12 cellular contexts compared by ENCODE assay signal in the genomic region with DNA sequence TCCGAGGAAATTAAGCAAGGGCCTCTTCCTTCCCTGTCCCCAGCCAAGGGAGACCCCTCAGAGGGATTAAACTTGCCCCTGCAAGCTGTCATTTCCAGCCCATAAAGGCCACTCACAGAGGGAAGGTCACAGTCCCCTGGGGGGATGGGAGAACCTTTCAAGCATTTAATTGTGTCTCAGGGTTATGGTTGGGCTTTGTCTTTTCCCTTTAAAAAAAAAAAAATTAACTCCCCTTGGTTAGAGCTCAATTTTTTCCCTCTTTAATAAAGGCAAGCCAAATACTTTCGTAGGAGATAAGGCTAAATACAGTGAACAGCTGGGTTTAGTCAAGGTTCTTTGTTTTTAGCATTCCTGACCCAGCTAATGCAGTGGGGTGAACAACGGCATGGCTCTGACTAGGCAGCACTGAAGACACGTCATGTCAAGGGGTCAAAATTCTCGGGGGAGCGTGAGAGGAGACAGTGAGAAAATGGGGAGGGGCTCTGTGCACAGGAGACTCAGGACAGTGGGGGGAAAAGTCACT. TPM values are rescaled to one million over a fixed set of nuclear protein-coding genes. Genes with fewer than 3 reads are reported as not detected.
A peak's percentile ranks its signal among the peaks of the same experiment; 100 is the strongest.
DNase-seq lines count a peak whose midpoint lies in the region; ATAC-seq and TF ChIP-seq lines count a peak whose summit lies in the region.
"Had no signal": no experiment of that assay in that cellular context is flagged by ENCODE, and none has a peak within 500 bp of the region (broad histone marks: within the 10 kb centered on the region; RNA-seq: fewer than 3 reads in every experiment).

No MANE protein-coding gene starts in this region.

- H3K4me3 Mint-ChIP-seq in CD8-positive, alpha-beta T cell = no peak overlapping the region

- POLR2A ChIA-PET in CD8-positive, alpha-beta T cell (lab: Charles Lee) = no interaction called here

- no peak for TF ChIP-seq CTCF in CD8-positive, alpha-beta T cell (IDR thresholded peaks at IDR 0.05)
- TF ChIP-seq CTCF in adrenal gland (IDR thresholded peaks at IDR 0.05) (no peak), psoas muscle (IDR thresholded peaks at IDR 0.05) (no peak)

- H3K27me3 Mint-ChIP-seq in CD8-positive, alpha-beta T cell (ENCODE audit: low read depth) = no peaks in the 10 kb centered on the region

- H3K9me3 Mint-ChIP-seq in CD8-positive, alpha-beta T cell = no peaks in the 10 kb centered on the region

- peaks cover 12% of the 10 kb centered on the region for H3K4me1 Mint-ChIP-seq in CD8-positive, alpha-beta T cell (ENCODE audit: low read depth)

- 23 to 29% (median 27%) methylated on average over 6 of the region's 6 CpGs for WGBS in adrenal gland, 4 donors
- WGBS in psoas muscle, 3 donors = 46 to 63% (median 57%) methylated on average over 6 of the region's 6 CpGs

- peaks cover 16% of the 10 kb centered on the region for H3K36me3 ChIP-seq in CD8-positive, alpha-beta T cell (ENCODE audit: insufficient read depth, low read length)
- peaks cover 0 to 55% of the 10 kb centered on the region in 2 donors for H3K36me3 ChIP-seq in adrenal gland (replicated peaks in 1 of 2)
- H3K36me3 ChIP-seq in psoas muscle (ENCODE audit: insufficient read depth in 1 of 2, low read depth in 1 of 2) = peaks cover 0 to 80% of the 10 kb centered on the region in 2 donors
- H3K36me3 ChIP-seq: neutrophil had no signal

- H3K4me3 ChIP-seq in CD8-positive, alpha-beta T cell (ENCODE audit: low read depth, low read length) = no peak overlapping the region
- H3K4me3 ChIP-seq in adrenal gland (no peak overlapping the region), psoas muscle (no peak overlapping the region)

- TF ChIP-seq POLR2A in adrenal gland (IDR thresholded peaks at IDR 0.05) = peak in 1 of 2 donors; percentile 37

- peak overlapping the region; percentile 27 for H3K27ac Mint-ChIP-seq in CD8-positive, alpha-beta T cell

- no peak overlapping the region for H3K27ac ChIP-seq in CD8-positive, alpha-beta T cell (ENCODE audit: low read depth, low read length)
- peak overlapping the region; percentile 42 to 93 (median 79) for H3K27ac ChIP-seq in adrenal gland
- no peak overlapping the region for H3K27ac ChIP-seq in psoas muscle
- H3K27ac ChIP-seq: neutrophil had no signal

- H3K36me3 Mint-ChIP-seq in CD8-positive, alpha-beta T cell = peaks cover 57% of the 10 kb centered on the region

- intact Hi-C loops in CD8-positive, alpha-beta T cell (cut with DNase I, micrococcal nuclease) = no loop called here
- intact Hi-C loops in adrenal gland (cut with DNase I) (no loop called here), left cardiac atrium (cut with DNase I) (no loop called here), psoas muscle (cut with DNase I) (no loop called here)

- H3K4me1 ChIP-seq in CD8-positive, alpha-beta T cell (ENCODE audit: insufficient read depth, low read length) = no peaks in the 10 kb centered on the region
- H3K4me1 ChIP-seq in adrenal gland (replicated peaks in 1 of 2) (peaks cover 24 to 35% of the 10 kb centered on the region in 2 donors), psoas muscle (peaks cover 11% of the 10 kb centered on the region)

- H3K9me3 ChIP-seq in CD8-positive, alpha-beta T cell (ENCODE audit: low read length) = no peaks in the 10 kb centered on the region
- no peaks in the 10 kb centered on the region for H3K9me3 ChIP-seq in adrenal gland (replicated peaks in 1 of 3)
- H3K9me3 ChIP-seq in psoas muscle = no peaks in the 10 kb centered on the region
- H3K9me3 ChIP-seq: neutrophil had no signal

- CTCF ChIA-PET in CD8-positive, alpha-beta T cell (lab: Charles Lee) = interaction anchor here (1.0 to 1.1 kb wide), 2 partner anchors 8 to 236 kb away, joined by 3 read pairs; no protein-coding TSS in a partner anchor

- H3K27me3 ChIP-seq in CD8-positive, alpha-beta T cell (ENCODE audit: insufficient read depth, low read length) = no peaks in the 10 kb centered on the region
- H3K27me3 ChIP-seq in adrenal gland (no peaks in the 10 kb centered on the region), psoas muscle (ENCODE audit: insufficient read depth in 3 of 3, low read length in 2 of 3) (no peaks in the 10 kb centered on the region)
- H3K27me3 ChIP-seq: neutrophil had no signal

- DNase-seq in CD8-positive, alpha-beta T cell = no peak
- DNase-seq in adrenal gland (peak in 6 of 7 donors; percentile 67 to 85 (median 78)), left cardiac atrium (no peak), psoas muscle (no peak), HK-2 (ENCODE audit: unreplicated experiment) (no peak), NCI-H82 treated with DMSO at 0.1 percent for 48 hours (lab: John Stamatoyannopoulos, UW; ENCODE audit: unreplicated experiment) (no peak)
- DNase-seq: activated CD4-positive, alpha-beta T cell treated with anti-CD3 and anti-CD28 coated beads for 48 hours; effector CD4-positive, alpha-beta T cell; OCI-M1 had no signal

- ATAC-seq in CD8-positive, alpha-beta T cell = no peak
- ATAC-seq in left cardiac atrium (peak; percentile 83), psoas muscle (peak in 3 of 4 donors; percentile 3 to 5 (median 4)), GM18511 (IDR thresholded peaks at IDR 0.05; ENCODE audit: unreplicated experiment) (no peak), HG02759 (IDR thresholded peaks at IDR 0.05; ENCODE audit: unreplicated experiment) (no peak)

RNA-seq across cellular contexts. Expression of a gene that starts 30.4 kb away (rescaled TPM):
- 10 to 100 TPM; 15.8 to 20.9 TPM for total RNA-seq in CD8-positive, alpha-beta T cell
- total RNA-seq in adrenal gland (10 to 100 TPM; 15.8 to 47.3 (median 30.7) TPM), left cardiac atrium (10 to 100 TPM; 16.4 to 28.5 TPM), psoas muscle (10 to 100 TPM in 2 of 4 donors, 1 to 10 TPM in 2; 6.0 to 19.1 (median 10.0) TPM)
- polyA plus RNA-seq in adrenal gland (10 to 100 TPM in 1 of 3 donors, 1 to 10 TPM in 2; 4.4 to 12.7 (median 8.3) TPM), psoas muscle (10 to 100 TPM in 1 of 3 donors, 1 to 10 TPM in 1, under 1 TPM in 1; 0.72 to 10.8 (median 8.0) TPM)

Comparison
In these comparisons a context has a peak if more than half of its experiments do, and no peak if none do; other contexts are left out.
1. ATAC-seq: peak in left cardiac atrium (2 of 2) and psoas muscle (3 of 4); none in CD8-positive, alpha-beta T cell (single experiment), GM18511 (single experiment) and HG02759 (single experiment).
2. DNase-seq: peak in adrenal gland (6 of 7); none in CD8-positive, alpha-beta T cell (0 of 7), left cardiac atrium (single experiment), psoas muscle (0 of 2), HK-2 (single experiment) and NCI-H82 treated with DMSO at 0.1 percent for 48 hours (single experiment).
3. H3K27ac ChIP-seq: peak in adrenal gland (5 of 5); none in CD8-positive, alpha-beta T cell (single experiment) and psoas muscle (single experiment).